16 cellular contexts compared by ENCODE assay signal in genomic region chr1:19206947-19207346, GRCh38. TPM values are rescaled to one million over a fixed set of nuclear protein-coding genes. Genes with fewer than 3 reads are reported as not detected.
A peak's percentile ranks its signal among the peaks of the same experiment; 100 is the strongest.
DNase-seq lines count a peak whose midpoint lies in the region; ATAC-seq and TF ChIP-seq lines count a peak whose summit lies in the region.
"Had no signal": no experiment of that assay in that cellular context is flagged by ENCODE, and none has a peak within 500 bp of the region (broad histone marks: within the 10 kb centered on the region; RNA-seq: fewer than 3 reads in every experiment).

No MANE protein-coding gene starts in this region.

- peak overlapping the region; percentile 52 for H3K4me3 Mint-ChIP-seq in activated T-cell treated with anti-CD3 and anti-CD28 coated beads, Interleukin-2, amount 50 U/mL, for 4 hours
- no peak overlapping the region for H3K4me3 Mint-ChIP-seq in chondrocyte (ENCODE audit: unreplicated experiment)
- H3K4me3 Mint-ChIP-seq in stimulated activated naive B cell treated with anti-CD40 and anti-IgM and Interleukin-4, amounts not matched to agents 10 μg/mL and 1 μg/mL and 100 μg/mL, for 72 hours: peak overlapping the region; percentile 36 to 49
- H3K4me3 Mint-ChIP-seq: memory B cell had no signal

- H4K20me1 ChIP-seq in OCI-LY3 (ENCODE audit: insufficient read depth, low read length): peaks cover 73% of the 10 kb centered on the region

- H3K27me3 Mint-ChIP-seq in activated T-cell treated with anti-CD3 and anti-CD28 coated beads, Interleukin-2, amount 50 U/mL, for 4 hours (ENCODE audit: low read depth): no peaks in the 10 kb centered on the region
- no peaks in the 10 kb centered on the region for H3K27me3 Mint-ChIP-seq in chondrocyte (ENCODE audit: low read depth)
- no peaks in the 10 kb centered on the region for H3K27me3 Mint-ChIP-seq in stimulated activated naive B cell treated with anti-CD40 and anti-IgM and Interleukin-4, amounts not matched to agents 10 μg/mL and 1 μg/mL and 100 μg/mL, for 72 hours
- H3K27me3 Mint-ChIP-seq: activated CD4-positive, alpha-beta memory T cell treated with anti-CD3 and anti-CD28 coated beads for 36 hours; memory B cell had no signal

- TF ChIP-seq CTCF in OCI-LY3 (IDR thresholded peaks at IDR 0.05; ENCODE audit: low read depth, low read length): no peak
- TF ChIP-seq CTCF in chondrocyte (IDR thresholded peaks at IDR 0.05): no peak

- peaks cover 48% of the 10 kb centered on the region for H3K4me1 ChIP-seq in OCI-LY3 (ENCODE audit: low read length)

- H3K4me1 Mint-ChIP-seq in activated T-cell treated with anti-CD3 and anti-CD28 coated beads, Interleukin-2, amount 50 U/mL, for 4 hours (ENCODE audit: low read depth): peaks cover 80% of the 10 kb centered on the region
- peaks cover 78% of the 10 kb centered on the region for H3K4me1 Mint-ChIP-seq in chondrocyte (ENCODE audit: low read depth)
- peaks cover 30 to 72% of the 10 kb centered on the region in 2 donors for H3K4me1 Mint-ChIP-seq in stimulated activated naive B cell treated with anti-CD40 and anti-IgM and Interleukin-4, amounts not matched to agents 10 μg/mL and 1 μg/mL and 100 μg/mL, for 72 hours

- H3K27ac Mint-ChIP-seq in chondrocyte (ENCODE audit: unreplicated experiment): peak overlapping the region; percentile 24
- peak overlapping the region; percentile 51 for H3K27ac Mint-ChIP-seq in stimulated activated naive B cell treated with anti-CD40 and anti-IgM and Interleukin-4, amounts not matched to agents 10 μg/mL and 1 μg/mL and 100 μg/mL, for 72 hours
- H3K27ac Mint-ChIP-seq: activated CD4-positive, alpha-beta memory T cell treated with anti-CD3 and anti-CD28 coated beads for 36 hours; memory B cell had no signal

- H3K36me3 ChIP-seq in OCI-LY3 (replicated peaks; ENCODE audit: low read depth, low read length): peaks cover 13% of the 10 kb centered on the region
- H3K36me3 ChIP-seq: Peyer's patch, tibial artery had no signal

- peaks cover 13% of the 10 kb centered on the region for H3K36me3 Mint-ChIP-seq in activated T-cell treated with anti-CD3 and anti-CD28 coated beads, Interleukin-2, amount 50 U/mL, for 4 hours (ENCODE audit: insufficient read depth)
- no peaks in the 10 kb centered on the region for H3K36me3 Mint-ChIP-seq in chondrocyte (ENCODE audit: low read depth)
- H3K36me3 Mint-ChIP-seq in stimulated activated naive B cell treated with anti-CD40 and anti-IgM and Interleukin-4, amounts not matched to agents 10 μg/mL and 1 μg/mL and 100 μg/mL, for 72 hours: peaks cover 15 to 28% of the 10 kb centered on the region in 2 donors

- no peak for DNase-seq in activated T-cell treated with anti-CD3 and anti-CD28 coated beads, Interleukin-2, amount 50 U/mL, for 4 hours
- DNase-seq in activated T-cell treated with anti-CD3 and anti-CD28 coated beads, Interleukin-2, amount 50 U/mL, for 48 hours: no peak
- DNase-seq in chondrocyte (ENCODE audit: low spot score) (no peak), RPMI8226 (no peak)
- no peak for DNase-seq in stimulated activated naive B cell treated with anti-CD40 and anti-IgM and Interleukin-4, amounts not matched to agents 10 μg/mL and 1 μg/mL and 100 μg/mL, for 72 hours
- DNase-seq: activated CD4-positive, alpha-beta memory T cell treated with anti-CD3 and anti-CD28 coated beads for 36 hours; activated naive CD4-positive, alpha-beta T cell treated with anti-CD3 and anti-CD28 coated beads, Interleukin-2, amount 50 U/mL, for 16 hours; DMS79 treated with DMSO at 0.1 percent for 48 hours; NCI-H1417; NCI-H446; Peyer's patch; tibial artery had no signal

- H3K27me3 ChIP-seq in OCI-LY3 (ENCODE audit: low read depth, low read length): no peaks in the 10 kb centered on the region
- H3K27me3 ChIP-seq: Peyer's patch, tibial artery had no signal

- peak overlapping the region; percentile 40 for H3K4me2 ChIP-seq in OCI-LY3 (ENCODE audit: low read length)

- no peak overlapping the region for H3K9ac ChIP-seq in OCI-LY3 (ENCODE audit: low read length)

- H3K79me2 ChIP-seq in OCI-LY3 (ENCODE audit: low read length): peaks cover 96% of the 10 kb centered on the region

- H2AFZ ChIP-seq in OCI-LY3 (ENCODE audit: low read depth, low read length): no peak overlapping the region

- no peaks in the 10 kb centered on the region for H3K9me3 Mint-ChIP-seq in activated T-cell treated with anti-CD3 and anti-CD28 coated beads, Interleukin-2, amount 50 U/mL, for 4 hours
- H3K9me3 Mint-ChIP-seq in chondrocyte (ENCODE audit: low read depth): no peaks in the 10 kb centered on the region
- no peaks in the 10 kb centered on the region for H3K9me3 Mint-ChIP-seq in stimulated activated naive B cell treated with anti-CD40 and anti-IgM and Interleukin-4, amounts not matched to agents 10 μg/mL and 1 μg/mL and 100 μg/mL, for 72 hours
- H3K9me3 Mint-ChIP-seq: activated CD4-positive, alpha-beta memory T cell treated with anti-CD3 and anti-CD28 coated beads for 36 hours; memory B cell had no signal

- H3K4me3 ChIP-seq in OCI-LY3 (ENCODE audit: low read length): no peak overlapping the region
- H3K4me3 ChIP-seq: Peyer's patch, tibial artery had no signal

- no peaks in the 10 kb centered on the region for H3K9me3 ChIP-seq in OCI-LY3 (ENCODE audit: insufficient read depth, low read length)
- H3K9me3 ChIP-seq: Peyer's patch, tibial artery had no signal

- ATAC-seq in activated T-cell treated with anti-CD3 and anti-CD28 coated beads, Interleukin-2, amount 50 U/mL, for 4 hours: no peak
- no peak for ATAC-seq in stimulated activated naive B cell treated with anti-CD40 and anti-IgM and Interleukin-4, amounts not matched to agents 10 μg/mL and 1 μg/mL and 100 μg/mL, for 72 hours (replicated peaks)
- ATAC-seq in GM21360 (IDR thresholded peaks at IDR 0.05; ENCODE audit: unreplicated experiment) (no peak), HG02973 (IDR thresholded peaks at IDR 0.05; ENCODE audit: unreplicated experiment) (no peak)

- no peak overlapping the region for H3K27ac ChIP-seq in OCI-LY3 (ENCODE audit: low read length)
- H3K27ac ChIP-seq: Peyer's patch had no signal

RNA-seq across cellular contexts. Expression of gene UBR4, which starts 3.1 kb away (rescaled TPM):
- 100 to 1,000 TPM; 102 to 123 (median 108) TPM for total RNA-seq in activated T-cell treated with anti-CD3 and anti-CD28 coated beads, Interleukin-2, amount 50 U/mL, for 4 hours
- total RNA-seq in chondrocyte: 133 to 144 TPM (median 135 TPM) in 3 replicates

RNA-seq across cellular contexts. Expression of gene EMC1, which starts 44.4 kb away (rescaled TPM):
- 10 to 100 TPM; 74.8 to 79.6 (median 77.0) TPM for total RNA-seq in activated T-cell treated with anti-CD3 and anti-CD28 coated beads, Interleukin-2, amount 50 U/mL, for 4 hours
- 51.9 to 55.6 TPM (median 55.2 TPM) in 3 replicates for total RNA-seq in chondrocyte

RNA-seq across cellular contexts. Expression of gene MRTO4, which starts 44.7 kb away (rescaled TPM):
- 100 to 1,000 TPM; 199 to 231 (median 207) TPM for total RNA-seq in activated T-cell treated with anti-CD3 and anti-CD28 coated beads, Interleukin-2, amount 50 U/mL, for 4 hours
- 16.2 to 20.4 TPM (median 17.7 TPM) in 3 replicates for total RNA-seq in chondrocyte
